11 cellular contexts compared by ENCODE assay signal in genomic region chr11:13952668-13953067, GRCh38. TPM values are rescaled to one million over a fixed set of nuclear protein-coding genes. Genes with fewer than 3 reads are reported as not detected.
"Had no signal": no experiment of that assay in that cellular context is flagged by ENCODE, and none has a peak within 500 bp of the region (broad histone marks: within the 10 kb centered on the region; RNA-seq: fewer than 3 reads in every experiment).

No MANE protein-coding gene starts in this region.

- H3K36me3 Mint-ChIP-seq: IgD-negative memory B cell had no signal

- H2AFZ ChIP-seq: GM23248 had no signal

- H3K9ac ChIP-seq: GM23248, KMS-11 had no signal

- DNase-seq: GM23248, GOT3, H9, HCEC 1CT, HFFc6, KBM-7 had no signal

- H3K9me3 Mint-ChIP-seq: H9, HFFc6, IgD-negative memory B cell had no signal

- H3K4me3 Mint-ChIP-seq: H9, HFFc6, IgD-negative memory B cell had no signal

- H3K4me3 ChIP-seq: GM23248 had no signal

- H3K27ac ChIP-seq: GM23248, HL-60, KMS-11 had no signal

- H3K27ac Mint-ChIP-seq: H9, HFFc6, IgD-negative memory B cell had no signal

- ATAC-seq: HepG2 had no signal

- H3K4me2 ChIP-seq: KMS-11 had no signal

- H3K4me1 Mint-ChIP-seq: IgD-negative memory B cell had no signal

RNA-seq across cellular contexts. Expression of gene SPON1, which starts 9.9 kb away (rescaled TPM):
- total RNA-seq: HepG2, HFFc6, HT1080 had no signal
- polyA plus RNA-seq: HepG2 had no signal
